8 cellular contexts compared by ENCODE assay signal in the genomic region with DNA sequence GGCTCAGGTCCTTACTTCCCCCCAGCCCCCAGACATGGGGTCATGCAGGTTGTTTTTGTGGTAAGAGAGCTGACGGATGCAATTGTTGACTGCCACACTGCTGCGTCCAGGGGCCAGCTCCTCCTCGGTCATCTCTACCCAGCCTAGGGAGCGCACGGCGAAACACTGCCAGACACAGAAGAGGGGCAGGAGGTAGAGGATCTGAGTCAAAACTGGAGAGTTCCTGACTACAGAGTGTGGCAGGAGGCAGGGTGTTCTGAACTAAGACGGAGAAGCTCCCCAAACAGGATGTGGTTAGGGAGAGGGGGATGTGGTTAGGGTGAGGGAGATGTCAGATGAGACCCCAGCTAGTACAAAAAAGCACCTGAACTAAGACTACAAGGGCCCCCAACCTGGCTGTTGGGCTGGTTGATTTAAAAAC. TPM values are rescaled to one million over a fixed set of nuclear protein-coding genes. Genes with fewer than 3 reads are reported as not detected.
DNase-seq lines count a peak whose midpoint lies in the region; ATAC-seq and TF ChIP-seq lines count a peak whose summit lies in the region.

No MANE protein-coding gene starts in this region.

- H3K27ac Mint-ChIP-seq in T-helper 2 cell treated with Interferon-gamma antibody and Interleukin-4, amounts not matched to agents 5 μg/mL and 100 μg/mL, for 36 hours: peak overlapping the region; percentile 96

- H3K27ac ChIP-seq in thymus (ENCODE audit: low read depth) (peak overlapping the region; percentile 98), foreskin keratinocyte (no peak overlapping the region)

- H3K27me3 ChIP-seq in thymus (ENCODE audit: control insufficient read depth, insufficient read depth) (no peaks in the 10 kb centered on the region), foreskin keratinocyte (no peaks in the 10 kb centered on the region)

- H3K9me3 Mint-ChIP-seq in T-helper 2 cell treated with Interferon-gamma antibody and Interleukin-4, amounts not matched to agents 5 μg/mL and 100 μg/mL, for 36 hours: no peaks in the 10 kb centered on the region

- 8% methylated on average over 7 of the region's 7 CpGs for WGBS in thymus

- H3K4me1 ChIP-seq in thymus (ENCODE audit: control insufficient read depth, insufficient read depth, low read length) (peaks cover 61% of the 10 kb centered on the region), foreskin keratinocyte (no peaks in the 10 kb centered on the region)

- H3K36me3 Mint-ChIP-seq in T-helper 2 cell treated with Interferon-gamma antibody and Interleukin-4, amounts not matched to agents 5 μg/mL and 100 μg/mL, for 36 hours (ENCODE audit: low read depth): peaks cover 47% of the 10 kb centered on the region

- peak; percentile 93 for ATAC-seq in GM18909 (IDR thresholded peaks at IDR 0.05; ENCODE audit: poor library complexity, unreplicated experiment)
- peak; percentile 95 for ATAC-seq in HG03064 (IDR thresholded peaks at IDR 0.05; ENCODE audit: low read depth, unreplicated experiment)
- ATAC-seq in foreskin keratinocyte: no peak

- TF ChIP-seq CTCF in foreskin keratinocyte (conservative IDR thresholded peaks at IDR 0.05): no peak

- peaks cover 60% of the 10 kb centered on the region for H3K4me1 Mint-ChIP-seq in T-helper 2 cell treated with Interferon-gamma antibody and Interleukin-4, amounts not matched to agents 5 μg/mL and 100 μg/mL, for 36 hours (ENCODE audit: low read depth)

- peak overlapping the region; percentile 87 for H3K4me3 Mint-ChIP-seq in T-helper 2 cell treated with Interferon-gamma antibody and Interleukin-4, amounts not matched to agents 5 μg/mL and 100 μg/mL, for 36 hours

- H3K4me3 ChIP-seq in thymus (ENCODE audit: low read length): peak overlapping the region; percentile 31

- no peaks in the 10 kb centered on the region for H3K27me3 Mint-ChIP-seq in T-helper 2 cell treated with Interferon-gamma antibody and Interleukin-4, amounts not matched to agents 5 μg/mL and 100 μg/mL, for 36 hours (ENCODE audit: low read depth)

- peak; percentile 78 for DNase-seq in T-helper 2 cell treated with Interferon-gamma antibody and Interleukin-4, amounts not matched to agents 5 μg/mL and 100 μg/mL, for 36 hours (ENCODE audit: low spot score)
- peak; percentile 93 for DNase-seq in central memory CD4-positive, alpha-beta T cell
- DNase-seq in foreskin keratinocyte (no peak), dermis blood vessel endothelial cell (no peak), DMS53 (lab: John Stamatoyannopoulos, UW) (no peak)

- H3K36me3 ChIP-seq in thymus (ENCODE audit: control insufficient read depth, insufficient read depth): peaks cover 13% of the 10 kb centered on the region

- peaks cover 1% of the 10 kb centered on the region for H3K9me3 ChIP-seq in thymus (ENCODE audit: control insufficient read depth)

RNA-seq across cellular contexts. Expression of a gene that starts 12.3 kb away (rescaled TPM):
- polyA plus RNA-seq in thymus (68.8 TPM), foreskin keratinocyte (13.9 and 15.8 TPM in 2 replicates)
- total RNA-seq in foreskin keratinocyte (10.4 and 13.8 TPM in 2 replicates), dermis blood vessel endothelial cell (25.2 and 27.6 TPM in 2 replicates)

RNA-seq across cellular contexts. Expression of a gene that starts 16.3 kb away (rescaled TPM):
- 70.6 TPM for polyA plus RNA-seq in thymus
- total RNA-seq in foreskin keratinocyte: 14.0 and 17.8 TPM in 2 replicates
- 11.8 and 14.1 TPM in 2 replicates for polyA plus RNA-seq in foreskin keratinocyte
- total RNA-seq in dermis blood vessel endothelial cell: 43.9 and 52.9 TPM in 2 replicates

RNA-seq across cellular contexts. Expression of a gene that starts 38.2 kb away (rescaled TPM):
- polyA plus RNA-seq in thymus (1.9 TPM), foreskin keratinocyte (0.10 and 0.38 TPM in 2 replicates)
- total RNA-seq in foreskin keratinocyte (0.14 and 0.24 TPM in 2 replicates), dermis blood vessel endothelial cell (0.19 and 0.51 TPM in 2 replicates)

Comparison
In these comparisons a context has a peak if more than half of its experiments do, and no peak if none do; other contexts are left out.
1. DNase-seq: peak in T-helper 2 cell treated with Interferon-gamma antibody and Interleukin-4, amounts not matched to agents 5 μg/mL and 100 μg/mL, for 36 hours (single experiment) and central memory CD4-positive, alpha-beta T cell (single experiment); none in foreskin keratinocyte (0 of 2), dermis blood vessel endothelial cell (single experiment) and DMS53 (single experiment).